8 cellular contexts compared by ENCODE assay signal in genomic region chr12:55720071-55720564, GRCh38. TPM values are rescaled to one million over a fixed set of nuclear protein-coding genes. Genes with fewer than 3 reads are reported as not detected.
DNase-seq lines count a peak whose midpoint lies in the region; ATAC-seq and TF ChIP-seq lines count a peak whose summit lies in the region.

Gene RDH5, plus strand, starts transcription at chr12:55720393. Its CDS starts 792 bp downstream, at chr12:55721185.

- no peak for TF ChIP-seq CTCF in astrocyte of the spinal cord (IDR thresholded peaks at IDR 0.05; ENCODE audit: low read depth, low read length)
- no peak for TF ChIP-seq CTCF in subcutaneous adipose tissue (IDR thresholded peaks at IDR 0.05; ENCODE audit: low read depth)

- DNase-seq in HT-29 (ENCODE audit: low spot score) (peak; percentile 95), astrocyte of the spinal cord (ENCODE audit: low read depth, low spot score) (peak; percentile 78), left lobe of liver (ENCODE audit: low spot score) (peak; percentile 91), NCI-H2081 (lab: John Stamatoyannopoulos, UW) (no peak), cerebellum (ENCODE audit: low spot score) (no peak)
- no peak for DNase-seq in activated CD4-positive, CD25-positive, alpha-beta regulatory T cell treated with anti-CD3 and anti-CD28 coated beads, Interleukin-2, amount 50 U/mL, for 72 hours

- H3K4me3 ChIP-seq in astrocyte of the spinal cord (ENCODE audit: low read depth, low read length) = no peak within 1 kb of the TSS

- in situ Hi-C loops in astrocyte of the spinal cord (cut with HindIII; ENCODE audit: low sequenced_read_pairs) = no loop called here

- ATAC-seq in left lobe of liver = peak; percentile 69
- ATAC-seq in HG02763 (IDR thresholded peaks at IDR 0.05; ENCODE audit: unreplicated experiment) = no peak

RNA-seq across cellular contexts. Expression of gene RDH5, which starts in this region (rescaled TPM):
- 5.3 and 5.7 TPM in 2 replicates for total RNA-seq in HT-29 (2014; rRNA removed; shearing (Covaris generic))
- total RNA-seq in left lobe of liver (60.0 TPM), subcutaneous adipose tissue (100 to 1,000 TPM in 3 of 4 donors, 10 to 100 TPM in 1; 70.9 to 162 (median 123) TPM), cerebellum (8.6 TPM)

Comparison
In these comparisons a context has a peak if more than half of its experiments do, and no peak if none do; other contexts are left out.
1. DNase-seq: peak in HT-29 (single experiment), astrocyte of the spinal cord (single experiment) and left lobe of liver (single experiment); none in activated CD4-positive, CD25-positive, alpha-beta regulatory T cell treated with anti-CD3 and anti-CD28 coated beads, Interleukin-2, amount 50 U/mL, for 72 hours (single experiment), NCI-H2081 (0 of 2) and cerebellum (single experiment).